ENCODE assay signal across 17 cellular contexts in genomic region chr10:34812771-34813170, GRCh38. TPM values are rescaled to one million over a fixed set of nuclear protein-coding genes. Genes with fewer than 3 reads are reported as not detected.
DNase-seq lines count a peak whose midpoint lies in the region; ATAC-seq, FAIRE-seq and TF ChIP-seq lines count a peak whose summit lies in the region.
"Had no signal": no experiment of that assay in that cellular context is flagged by ENCODE, and none has a peak within 500 bp of the region (broad histone marks: within the 10 kb centered on the region; RNA-seq: fewer than 3 reads in every experiment).

No MANE protein-coding gene starts in this region.

- peaks cover 8% of the 10 kb centered on the region for H3K27me3 Mint-ChIP-seq in brain

- H2AFZ ChIP-seq in keratinocyte (ENCODE audit: control insufficient read depth, low read length): no peak overlapping the region

- peaks cover 65% of the 10 kb centered on the region for H3K79me2 ChIP-seq in keratinocyte (ENCODE audit: control insufficient read depth, insufficient read depth, low read length)

- dilution Hi-C loops in keratinocyte (cut with MboI; ENCODE audit: extremely low pct_ligation_motif_present, low sequenced_read_pairs): no loop called here

- POLR2A ChIA-PET in HEK293 (lab: Yijun Ruan, JAX): no interaction called here

- H3K4me1 ChIP-seq in HEK293 (ENCODE audit: control insufficient read depth, insufficient read depth, low read length): peaks cover 32% of the 10 kb centered on the region
- H3K4me1 ChIP-seq in keratinocyte (ENCODE audit: control insufficient read depth, extremely low read depth, insufficient read depth, low read length): peaks cover 36% of the 10 kb centered on the region
- H3K4me1 ChIP-seq in effector memory CD4-positive, alpha-beta T cell (ENCODE audit: control insufficient read depth, insufficient read depth, low read length, poor library complexity, severe bottlenecking): no peaks in the 10 kb centered on the region

- intact Hi-C loops in sciatic nerve (cut with DNase I): loop anchor here (10.0 kb wide), 1 partner anchor 68 kb away; no protein-coding TSS in a partner anchor

- peak overlapping the region; percentile 86 to 94 (median 91) for H3K4me3 Mint-ChIP-seq in brain

- TF ChIP-seq POLR2A in GM12891 (IDR thresholded peaks at IDR 0.05; ENCODE audit: low read depth, low read length): no peak

- ATAC-seq in sciatic nerve (no peak), GM21360 (IDR thresholded peaks at IDR 0.05; ENCODE audit: unreplicated experiment) (no peak)
- ATAC-seq: left ventricle myocardium superior had no signal

- H3K9me3 ChIP-seq in HEK293 (ENCODE audit: control insufficient read depth, insufficient read depth, low read depth, low read length): no peaks in the 10 kb centered on the region
- no peaks in the 10 kb centered on the region for H3K9me3 ChIP-seq in keratinocyte (ENCODE audit: control insufficient read depth, low read depth, low read length)
- H3K9me3 ChIP-seq in effector memory CD4-positive, alpha-beta T cell (ENCODE audit: control insufficient read depth, low read length): no peaks in the 10 kb centered on the region

- H4K20me1 ChIP-seq in keratinocyte (ENCODE audit: control insufficient read depth, extremely low read depth, insufficient read depth, low read length): peaks cover 4% of the 10 kb centered on the region

- H3K9ac ChIP-seq in keratinocyte (ENCODE audit: control insufficient read depth, extremely low read depth, insufficient read depth, low read length): no peak overlapping the region

- H3K36me3 Mint-ChIP-seq in brain: no peaks in the 10 kb centered on the region
- H3K36me3 Mint-ChIP-seq: activated naive CD4-positive, alpha-beta T cell treated with anti-CD3 and anti-CD28 coated beads, Interleukin-2, amount 50 U/mL, for 24 hours; IgD-negative memory B cell had no signal

- H3K4me1 Mint-ChIP-seq in brain: peaks cover 68% of the 10 kb centered on the region

- no peaks in the 10 kb centered on the region for H3K27me3 ChIP-seq in keratinocyte (ENCODE audit: control insufficient read depth, extremely low read depth, insufficient read depth, low read length)
- H3K27me3 ChIP-seq in effector memory CD4-positive, alpha-beta T cell (replicated peaks; ENCODE audit: control insufficient read depth, insufficient read depth, low read length, poor library complexity, severe bottlenecking): peaks cover 5% of the 10 kb centered on the region

- H3K9me3 Mint-ChIP-seq in brain: peaks cover 0 to 4% (median 0%) of the 10 kb centered on the region in 5 experiments
- H3K9me3 Mint-ChIP-seq: activated naive CD4-positive, alpha-beta T cell treated with anti-CD3 and anti-CD28 coated beads, Interleukin-2, amount 50 U/mL, for 24 hours; IgD-negative memory B cell had no signal

- H3K9me1 ChIP-seq in keratinocyte (ENCODE audit: control insufficient read depth, extremely low read depth, insufficient read depth, low read length): peaks cover 2% of the 10 kb centered on the region

- CTCF ChIA-PET in HEK293 (lab: Yijun Ruan, JAX): interaction anchor here (1.1 kb wide), 1 partner anchor 152 kb away, joined by 3 read pairs; no protein-coding TSS in a partner anchor

- H3K36me3 ChIP-seq in HEK293 (ENCODE audit: control insufficient read depth in 2 of 2, insufficient read depth in 1 of 2, low read length in 2 of 2) (no peaks in the 10 kb centered on the region; a peak in 1 of 3 replicates), keratinocyte (ENCODE audit: control insufficient read depth in 2 of 2, extremely low read depth in 1 of 2, insufficient read depth in 2 of 2, low read length in 2 of 2) (no peaks in the 10 kb centered on the region)
- no peaks in the 10 kb centered on the region for H3K36me3 ChIP-seq in effector memory CD4-positive, alpha-beta T cell (ENCODE audit: control insufficient read depth, insufficient read depth, low read length)

- H3K27ac Mint-ChIP-seq in brain: peak overlapping the region in 2 of 5 experiments; percentile 27 to 55
- H3K27ac Mint-ChIP-seq: activated naive CD4-positive, alpha-beta T cell treated with anti-CD3 and anti-CD28 coated beads, Interleukin-2, amount 50 U/mL, for 24 hours had no signal

- peak overlapping the region; percentile 97 for H3K4me2 ChIP-seq in keratinocyte (ENCODE audit: control insufficient read depth, extremely low read depth, insufficient read depth, low read depth, low read length)

- DNase-seq in keratinocyte (ENCODE audit: low read depth, low spot score): no peak
- peak; percentile 45 for DNase-seq in sciatic nerve (ENCODE audit: low spot score)
- DNase-seq in NOMO-1 treated with dmso at 0.1 percent for 144 hours (lab: John Stamatoyannopoulos, UW; ENCODE audit: unreplicated experiment): no peak
- no peak for DNase-seq in effector memory CD4-positive, alpha-beta T cell
- DNase-seq in GM12891 (ENCODE audit: insufficient read length, low spot score): no peak
- DNase-seq: activated CD4-positive, CD25-positive, alpha-beta regulatory T cell treated with anti-CD3 and anti-CD28 coated beads, Interleukin-2, amount 50 U/mL, for 72 hours; caudate nucleus; hypothalamus; left ventricle myocardium superior; NCI-H1105 treated with DMSO at 0.1 percent for 48 hours; NCI-H2227 treated with DMSO at 0.1 percent for 48 hours; stimulated activated CD4-positive, alpha-beta T cell treated with anti-CD3 and anti-CD28 coated beads, Interleukin-15, amount 100 ng/mL, for 24 hours had no signal

- TF ChIP-seq CTCF in HEK293 (tag by site-specific recombination; IDR thresholded peaks at IDR 0.05) (no peak), brain (conservative IDR thresholded peaks at IDR 0.05) (no peak), keratinocyte (optimal IDR thresholded peaks at IDR 0.05 in 1 of 3, IDR thresholded peaks at IDR 0.05 in 1 of 3, conservative IDR thresholded peaks at IDR 0.05 in 1 of 3; ENCODE audit: extremely low read depth in 1 of 3, insufficient read depth in 2 of 3, low read length in 3 of 3) (no peak)

- H3K27ac ChIP-seq in HEK293 (ENCODE audit: extremely low read depth, low read depth, low read length) (no peak overlapping the region), keratinocyte (ENCODE audit: control insufficient read depth, insufficient read depth, low read length) (no peak overlapping the region)
- no peak overlapping the region for H3K27ac ChIP-seq in effector memory CD4-positive, alpha-beta T cell (ENCODE audit: insufficient read depth, low read length, poor library complexity, severe bottlenecking)

- H3K4me3 ChIP-seq in HEK293 (ENCODE audit: low read depth, low read length): no peak overlapping the region
- H3K4me3 ChIP-seq in keratinocyte (ENCODE audit: control insufficient read depth in 2 of 3, extremely low read depth in 1 of 3, insufficient read depth in 2 of 3, low read depth in 1 of 3, low read length in 3 of 3): peak overlapping the region in 1 of 3 experiments; percentile 77
- H3K4me3 ChIP-seq in effector memory CD4-positive, alpha-beta T cell (ENCODE audit: insufficient read depth, low read depth, low read length, poor library complexity, severe bottlenecking): no peak overlapping the region

- FAIRE-seq in keratinocyte (lab: Jason Lieb, UNC) (no peak), GM12891 (lab: Jason Lieb, UNC) (no peak)

TF ChIP-seq in HEK293, 187 proteins besides CTCF, POLR2A, EP300 and RAD21 (continues in another document):
- TF ChIP-seq TCF7L2 (IDR thresholded peaks at IDR 0.05; ENCODE audit: borderline replicate concordance, low read depth, low read length): no peak
- TF ChIP-seq ZFP3 (tag by site-specific recombination; IDR thresholded peaks at IDR 0.05; ENCODE audit: low read depth): no peak
- no peak for TF ChIP-seq ZBTB7A (tag by site-specific recombination; IDR thresholded peaks at IDR 0.05; ENCODE audit: low read depth)

TF ChIP-seq in GM12891, 5 proteins besides CTCF, POLR2A, EP300 and RAD21:
- no peak for TF ChIP-seq POLR2AphosphoS5 (IDR thresholded peaks at IDR 0.05; ENCODE audit: low read depth, low read length)
- TF ChIP-seq PAX5 (IDR thresholded peaks at IDR 0.05; ENCODE audit: insufficient read depth, low read length, severe bottlenecking): no peak
- no peak for TF ChIP-seq POU2F2 (IDR thresholded peaks at IDR 0.05; ENCODE audit: low read depth, low read length)
- no peak for TF ChIP-seq TAF1 (IDR thresholded peaks at IDR 0.05; ENCODE audit: low read depth, low read length)
- no peak for TF ChIP-seq SPI1 (IDR thresholded peaks at IDR 0.05; ENCODE audit: low read depth, low read length)

RNA-seq across cellular contexts. Expression of gene PARD3, which starts 2.3 kb away (rescaled TPM):
- polyA plus RNA-seq in brain (ENCODE audit: insufficient read depth, low read depth, low replicate concordance): 33.7 TPM
- polyA plus RNA-seq in keratinocyte: 34.0 to 58.0 TPM (median 46.4 TPM) in 3 replicates
- polyA plus RNA-seq in keratinocyte (2011; ENCODE audit: low read depth): 76.3 TPM
- 34.9 and 48.6 TPM in 2 replicates for polyA plus RNA-seq in keratinocyte (2011; cell fraction: cytosol; rRNA removed)
- 37.7 and 42.4 TPM in 2 replicates for polyA plus RNA-seq in keratinocyte (2011; cell fraction: nucleus; rRNA removed)
- polyA plus RNA-seq in keratinocyte (2012; ENCODE audit: low replicate concordance): 32.6 and 38.9 TPM in 2 replicates
- polyA minus RNA-seq in keratinocyte: 35.6 to 90.2 TPM (median 58.4 TPM) in 3 replicates
- polyA minus RNA-seq in keratinocyte (2011; cell fraction: cytosol; rRNA and poly(A)+ RNA removed): 48.2 TPM
- 41.0 and 75.0 TPM in 2 replicates for polyA minus RNA-seq in keratinocyte (2011; cell fraction: nucleus; rRNA and poly(A)+ RNA removed)
- total RNA-seq in sciatic nerve: 46.1 TPM
- 14.8 TPM for polyA plus RNA-seq in GM12891 (2012; ENCODE audit: low read depth, missing spikeins)
- polyA plus RNA-seq: IgD-negative memory B cell had no signal
